Comparison of ENCODE assay signal across 8 cellular contexts in genomic region chr3:157239082-157239704, GRCh38.
DNase-seq lines count a peak whose midpoint lies in the region; ATAC-seq and TF ChIP-seq lines count a peak whose summit lies in the region.

No MANE protein-coding gene starts in this region.

- H3K27me3 Mint-ChIP-seq in activated CD4-positive, alpha-beta T cell treated with anti-CD3 and anti-CD28 coated beads, Interleukin-2, amount 10 ng/mL, durations not matched to agents 24 days and 14 days = peaks cover 2% of the 10 kb centered on the region

- peaks cover 3% of the 10 kb centered on the region for H3K4me1 Mint-ChIP-seq in activated CD4-positive, alpha-beta T cell treated with anti-CD3 and anti-CD28 coated beads, Interleukin-2, amount 10 ng/mL, durations not matched to agents 24 days and 14 days

- H3K4me3 ChIP-seq in AG09309 (ENCODE audit: control insufficient read depth, low read depth, low read length) = no peak overlapping the region

- H3K36me3 Mint-ChIP-seq in activated CD4-positive, alpha-beta T cell treated with anti-CD3 and anti-CD28 coated beads, Interleukin-2, amount 10 ng/mL, durations not matched to agents 24 days and 14 days (ENCODE audit: low read depth) = no peaks in the 10 kb centered on the region

- H3K9me3 Mint-ChIP-seq in activated CD4-positive, alpha-beta T cell treated with anti-CD3 and anti-CD28 coated beads, Interleukin-2, amount 10 ng/mL, durations not matched to agents 24 days and 14 days = no peaks in the 10 kb centered on the region

- intact Hi-C loops in activated CD4-positive, alpha-beta T cell treated with anti-CD3 and anti-CD28 coated beads, Interleukin-2, amount 10 ng/mL, durations not matched to agents 24 days and 14 days (cut with micrococcal nuclease) = loop anchor here (1.0 kb wide), 3 partner anchors 35 to 79 kb away; partner anchors contain the start of gene CCNL1

- TF ChIP-seq CTCF in AG09309 (IDR thresholded peaks at IDR 0.05; ENCODE audit: control insufficient read depth, insufficient read depth, low read depth, low read length, missing control alignments) = peak; percentile 73

- no peak overlapping the region for H3K27ac Mint-ChIP-seq in activated CD4-positive, alpha-beta T cell treated with anti-CD3 and anti-CD28 coated beads, Interleukin-2, amount 10 ng/mL, durations not matched to agents 24 days and 14 days

- no peak overlapping the region for H3K4me3 Mint-ChIP-seq in activated CD4-positive, alpha-beta T cell treated with anti-CD3 and anti-CD28 coated beads, Interleukin-2, amount 10 ng/mL, durations not matched to agents 24 days and 14 days

- DNase-seq in AG09309 (ENCODE audit: low read depth) (no peak), NCI-H2081 treated with DMSO at 0.1 percent for 48 hours (lab: John Stamatoyannopoulos, UW) (peak; percentile 17), dermis blood vessel endothelial cell (peak; percentile 73), medulla oblongata (ENCODE audit: extremely low spot score) (peak; percentile 80)
- DNase-seq in activated CD4-positive, alpha-beta T cell treated with anti-CD3 and anti-CD28 coated beads, Interleukin-2, amount 10 ng/mL, durations not matched to agents 24 days and 14 days = peak; percentile 93
- peak; percentile 64 to 71 for DNase-seq in stimulated activated CD8-positive, alpha-beta memory T cell treated with anti-CD3 and anti-CD28 coated beads, Interleukin-2, amount 100 ng/mL, for 48 hours (ENCODE audit: low read depth in 2 of 2)

- ATAC-seq in GM18520 (IDR thresholded peaks at IDR 0.05; ENCODE audit: unreplicated experiment) (peak; percentile 98), HG03025 (IDR thresholded peaks at IDR 0.05; ENCODE audit: low FRiP score, unreplicated experiment) (peak; percentile 97)
